23 cellular contexts compared by ENCODE assay signal in the genomic region with DNA sequence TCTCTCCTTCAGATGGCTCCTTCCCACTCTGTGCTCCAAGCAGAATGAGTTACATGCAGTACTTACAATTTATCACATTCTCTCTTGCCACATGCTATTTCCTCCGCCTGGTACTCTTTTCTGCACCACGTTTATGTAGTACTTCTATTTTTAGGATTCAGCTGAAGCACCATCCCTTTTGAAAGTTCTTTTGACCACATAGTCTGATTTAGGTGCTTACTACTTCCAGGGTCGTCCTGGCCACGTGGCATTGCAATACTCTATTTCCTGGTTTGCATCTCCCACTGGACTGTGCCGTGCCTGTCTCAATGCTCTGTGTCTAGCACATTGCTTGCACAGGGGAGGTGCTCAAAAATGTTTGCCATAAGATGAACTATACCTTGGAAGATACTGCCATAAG. TPM values are rescaled to one million over a fixed set of nuclear protein-coding genes. Genes with fewer than 3 reads are reported as not detected.
DNase-seq lines count a peak whose midpoint lies in the region; ATAC-seq and TF ChIP-seq lines count a peak whose summit lies in the region.
"Had no signal": no experiment of that assay in that cellular context is flagged by ENCODE, and none has a peak within 500 bp of the region (broad histone marks: within the 10 kb centered on the region; RNA-seq: fewer than 3 reads in every experiment).

No MANE protein-coding gene starts in this region.

- no peaks in the 10 kb centered on the region for H3K4me1 Mint-ChIP-seq in activated naive CD4-positive, alpha-beta T cell treated with anti-CD3 and anti-CD28 coated beads for 36 hours (ENCODE audit: low read depth)

- H2AFZ ChIP-seq in OCI-LY7 (ENCODE audit: low read length), result peak overlapping the region; percentile 30; the same call in 1 of the 2 replicates

- H3K9me3 Mint-ChIP-seq in activated naive CD4-positive, alpha-beta T cell treated with anti-CD3 and anti-CD28 coated beads for 36 hours, result no peaks in the 10 kb centered on the region
- H3K9me3 Mint-ChIP-seq: memory B cell had no signal

- CTCF ChIA-PET in OCI-LY7 (lab: Charles Lee; ENCODE audit: unreplicated experiment), result no interaction called here
- CTCF ChIA-PET in activated naive CD4-positive, alpha-beta T cell treated with anti-CD3 and anti-CD28 coated beads for 36 hours (lab: Charles Lee), result no interaction called here

- intact Hi-C loops in OCI-LY7 (cut with micrococcal nuclease; ENCODE audit: unreplicated experiment) (loop anchor here (10.0 kb wide), 1 partner anchor 297 kb away; no protein-coding TSS in a partner anchor), left lung (cut with DNase I) (no loop called here), mucosa of descending colon (cut with DNase I, micrococcal nuclease) (no loop called here)
- intact Hi-C loops in activated naive CD4-positive, alpha-beta T cell treated with anti-CD3 and anti-CD28 coated beads for 36 hours (cut with micrococcal nuclease), result no loop called here

- H4K20me1 ChIP-seq in OCI-LY7 (ENCODE audit: insufficient read depth, low read length), result no peaks in the 10 kb centered on the region

- H3K27me3 Mint-ChIP-seq in activated naive CD4-positive, alpha-beta T cell treated with anti-CD3 and anti-CD28 coated beads for 36 hours (ENCODE audit: low read depth), result peaks cover 36% of the 10 kb centered on the region

- no TSS peak for BruUV-seq in OCI-LY7 (replicated peaks; lab: Mats Ljungman, UMichigan)

- no peak overlapping the region for H3K4me2 ChIP-seq in OCI-LY7 (ENCODE audit: low read length)

- H3K79me2 ChIP-seq in OCI-LY7 (ENCODE audit: insufficient read depth, low read depth, low read length), result no peaks in the 10 kb centered on the region

- H3K4me1 ChIP-seq in OCI-LY7 (ENCODE audit: insufficient read depth, low read length, poor library complexity, severe bottlenecking), result peaks cover 5% of the 10 kb centered on the region
- H3K4me1 ChIP-seq in left lung, result no peaks in the 10 kb centered on the region
- H3K4me1 ChIP-seq in mucosa of descending colon (ENCODE audit: low read depth), result no peaks in the 10 kb centered on the region
- H3K4me1 ChIP-seq: testis, uterus had no signal

- POLR2A ChIA-PET in OCI-LY7 (lab: Charles Lee), result no interaction called here

- no peaks in the 10 kb centered on the region for H3K27me3 ChIP-seq in left lung
- H3K27me3 ChIP-seq: testis, uterus had no signal

- peak; percentile 10 to 28 for DNase-seq in Kasumi-1 (lab: John Stamatoyannopoulos, UW)
- peak; percentile 2 for DNase-seq in OCI-LY7 (ENCODE audit: low spot score)
- DNase-seq in left lung, result no peak
- DNase-seq in mucosa of descending colon, result no peak
- no peak for DNase-seq in activated naive CD4-positive, alpha-beta T cell treated with anti-CD3 and anti-CD28 coated beads for 36 hours
- DNase-seq in GM03348 (ENCODE audit: low spot score), result no peak
- DNase-seq: activated naive CD4-positive, alpha-beta T cell treated with Interleukin-2 at 50 U/mL for 16 hours; activated T-cell treated with anti-CD3 and anti-CD28 coated beads, Interleukin-2, amount 50 U/mL, for 48 hours; C1 segment of cervical spinal cord; cortex of kidney; glutamatergic neuron; left cardiac atrium; NCI-H1417; NCI-H2107; nucleus accumbens; stimulated activated CD4-positive, alpha-beta T cell treated with anti-CD3 and anti-CD28 coated beads, Interleukin-2, amount 100 ng/mL, for 48 hours; stimulated activated naive B cell treated with anti-CD40 and anti-IgM and Interleukin-4, amounts not matched to agents 10 μg/mL and 1 μg/mL and 100 μg/mL, for 72 hours; testis; uterus had no signal

- H3K36me3 ChIP-seq in OCI-LY7 (ENCODE audit: insufficient read depth, low read length) (no peaks in the 10 kb centered on the region), left lung (no peaks in the 10 kb centered on the region), mucosa of descending colon (ENCODE audit: low read depth) (no peaks in the 10 kb centered on the region)
- H3K36me3 ChIP-seq: uterus had no signal

- no peaks in the 10 kb centered on the region for H3K36me3 Mint-ChIP-seq in activated naive CD4-positive, alpha-beta T cell treated with anti-CD3 and anti-CD28 coated beads for 36 hours (ENCODE audit: low read depth)
- H3K36me3 Mint-ChIP-seq: memory B cell; stimulated activated naive B cell treated with anti-CD40 and anti-IgM and Interleukin-4, amounts not matched to agents 10 μg/mL and 1 μg/mL and 100 μg/mL, for 72 hours had no signal

- H3K4me3 ChIP-seq in OCI-LY7 (ENCODE audit: low read depth, low read length, poor library complexity, severe bottlenecking) (no peak overlapping the region), left lung (no peak overlapping the region), mucosa of descending colon (no peak overlapping the region)
- H3K4me3 ChIP-seq: testis, uterus had no signal

- no peaks in the 10 kb centered on the region for H3K9me2 ChIP-seq in OCI-LY7 (ENCODE audit: insufficient read depth, low read length)

- no peaks in the 10 kb centered on the region for H3K9me3 ChIP-seq in OCI-LY7 (ENCODE audit: low read length)
- no peaks in the 10 kb centered on the region for H3K9me3 ChIP-seq in left lung
- H3K9me3 ChIP-seq in mucosa of descending colon, result no peaks in the 10 kb centered on the region
- H3K9me3 ChIP-seq: testis, uterus had no signal

- H3K4me3 Mint-ChIP-seq in activated naive CD4-positive, alpha-beta T cell treated with anti-CD3 and anti-CD28 coated beads for 36 hours, result no peak overlapping the region
- H3K4me3 Mint-ChIP-seq: memory B cell; stimulated activated naive B cell treated with anti-CD40 and anti-IgM and Interleukin-4, amounts not matched to agents 10 μg/mL and 1 μg/mL and 100 μg/mL, for 72 hours had no signal

- no peak overlapping the region for H3K27ac Mint-ChIP-seq in activated naive CD4-positive, alpha-beta T cell treated with anti-CD3 and anti-CD28 coated beads for 36 hours
- H3K27ac Mint-ChIP-seq: memory B cell; stimulated activated naive B cell treated with anti-CD40 and anti-IgM and Interleukin-4, amounts not matched to agents 10 μg/mL and 1 μg/mL and 100 μg/mL, for 72 hours had no signal

- TF ChIP-seq CTCF in OCI-LY7 (conservative IDR thresholded peaks at IDR 0.05; ENCODE audit: low read length) (no peak), left lung (IDR thresholded peaks at IDR 0.05) (no peak), mucosa of descending colon (IDR thresholded peaks at IDR 0.05) (no peak)

- ATAC-seq in GM18498 (IDR thresholded peaks at IDR 0.05; ENCODE audit: unreplicated experiment) (peak; percentile 64), GM21526 (IDR thresholded peaks at IDR 0.05; ENCODE audit: low FRiP score, unreplicated experiment) (peak; percentile 61), left lung (no peak), mucosa of descending colon (no peak)
- ATAC-seq: HCT116, left cardiac atrium had no signal

- H3K27ac ChIP-seq in OCI-LY7 (ENCODE audit: low read depth, low read length, poor library complexity, severe bottlenecking) (no peak overlapping the region), left lung (no peak overlapping the region)
- H3K27ac ChIP-seq: testis, uterus had no signal

RNA-seq across cellular contexts. Expression of a gene that starts 16.3 kb away (rescaled TPM):
- total RNA-seq in OCI-LY7 (2014; rRNA removed; shearing (Covaris generic)), result 0.03 and 0.13 TPM in 2 replicates
- 4.6 and 5.6 TPM in 2 replicates for total RNA-seq in OCI-LY7 (2022)
- total RNA-seq in left lung, result 10 to 100 TPM in 1 of 2 donors, 1 to 10 TPM in 1; 9.9 to 15.8 TPM
- 1 to 10 TPM; 3.6 to 8.7 (median 7.4) TPM for total RNA-seq in mucosa of descending colon
- total RNA-seq in activated naive CD4-positive, alpha-beta T cell treated with anti-CD3 and anti-CD28 coated beads for 36 hours, result under 1 TPM; 0.17 to 0.19 TPM

RNA-seq across cellular contexts. Expression of a gene that starts 48.9 kb away (rescaled TPM):
- 8.0 and 9.4 TPM in 2 replicates for total RNA-seq in OCI-LY7 (2014; rRNA removed; shearing (Covaris generic))
- total RNA-seq in OCI-LY7 (2022), result 16.0 and 18.0 TPM in 2 replicates
- 100 to 1,000 TPM; 187 to 196 TPM for total RNA-seq in left lung
- total RNA-seq in mucosa of descending colon, result 10 to 100 TPM; 57.4 to 79.2 (median 72.9) TPM
- total RNA-seq in activated naive CD4-positive, alpha-beta T cell treated with anti-CD3 and anti-CD28 coated beads for 36 hours, result 10 to 100 TPM; 14.3 to 14.6 TPM

Comparison
In these comparisons a context has a peak if more than half of its experiments do, and no peak if none do; other contexts are left out.
1. ATAC-seq: peak in GM18498 (single experiment) and GM21526 (single experiment); none in left lung (single experiment) and mucosa of descending colon (single experiment).
2. DNase-seq: peak in Kasumi-1 (2 of 2) and OCI-LY7 (single experiment); none in left lung (0 of 2), mucosa of descending colon (0 of 3), activated naive CD4-positive, alpha-beta T cell treated with anti-CD3 and anti-CD28 coated beads for 36 hours (single experiment) and GM03348 (single experiment).